ENCODE assay signal across 9 cellular contexts in the genomic region with DNA sequence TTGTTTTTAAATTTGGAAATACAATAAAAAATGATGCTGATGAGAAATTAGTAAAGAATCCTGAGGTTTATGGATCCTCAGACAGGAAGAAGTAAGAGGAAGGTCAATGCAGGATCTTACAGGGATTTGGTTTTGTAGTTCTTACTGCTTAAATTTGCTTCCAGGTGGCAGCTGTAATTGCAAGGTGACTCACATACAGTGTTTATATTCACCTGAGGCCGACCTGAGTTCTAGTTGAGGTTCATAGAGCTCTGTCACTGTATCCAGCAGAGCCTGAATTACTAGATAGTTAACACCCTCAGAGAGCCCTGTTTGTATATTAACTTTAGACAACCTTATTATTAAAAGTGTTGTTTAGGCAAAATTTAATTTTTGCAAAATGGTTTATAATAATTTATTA. TPM values are rescaled to one million over a fixed set of nuclear protein-coding genes. Genes with fewer than 3 reads are reported as not detected.
DNase-seq lines count a peak whose midpoint lies in the region; ATAC-seq and TF ChIP-seq lines count a peak whose summit lies in the region.
"Had no signal": no experiment of that assay in that cellular context is flagged by ENCODE, and none has a peak within 500 bp of the region (broad histone marks: within the 10 kb centered on the region; RNA-seq: fewer than 3 reads in every experiment).

No MANE protein-coding gene starts in this region.

- H3K4me1 ChIP-seq in CD8-positive, alpha-beta T cell (ENCODE audit: insufficient read depth, low read length), result peaks cover 41% of the 10 kb centered on the region
- H3K4me1 ChIP-seq in Loucy (ENCODE audit: insufficient read depth, low read length, poor library complexity, severe bottlenecking), result peaks cover 41% of the 10 kb centered on the region

- H3K27me3 ChIP-seq in CD8-positive, alpha-beta T cell (ENCODE audit: insufficient read depth, low read length), result no peaks in the 10 kb centered on the region
- H3K27me3 ChIP-seq in Loucy (ENCODE audit: insufficient read depth, low read length, poor library complexity, severe bottlenecking) (no peaks in the 10 kb centered on the region), H7 (ENCODE audit: control insufficient read depth, insufficient read depth, low read length) (no peaks in the 10 kb centered on the region)

- H3K27me3 Mint-ChIP-seq in CD8-positive, alpha-beta T cell (ENCODE audit: low read depth), result no peaks in the 10 kb centered on the region
- no peaks in the 10 kb centered on the region for H3K27me3 Mint-ChIP-seq in nephron (ENCODE audit: low read depth)

- H3K9me2 ChIP-seq in Loucy (replicated peaks; ENCODE audit: low read depth, low read length), result no peaks in the 10 kb centered on the region

- no peaks in the 10 kb centered on the region for H3K9me3 Mint-ChIP-seq in CD8-positive, alpha-beta T cell
- no peaks in the 10 kb centered on the region for H3K9me3 Mint-ChIP-seq in nephron

- peaks cover 22% of the 10 kb centered on the region for H3K36me3 Mint-ChIP-seq in CD8-positive, alpha-beta T cell
- peaks cover 9% of the 10 kb centered on the region for H3K36me3 Mint-ChIP-seq in nephron (ENCODE audit: low read depth)

- peak overlapping the region; percentile 97 for H3K4me3 Mint-ChIP-seq in CD8-positive, alpha-beta T cell
- peak overlapping the region; percentile 95 to 97 (median 97) for H3K4me3 Mint-ChIP-seq in nephron

- H3K27ac ChIP-seq in CD8-positive, alpha-beta T cell (ENCODE audit: low read depth, low read length), result peak overlapping the region; percentile 98

- peaks cover 32% of the 10 kb centered on the region for H4K20me1 ChIP-seq in Loucy (ENCODE audit: insufficient read depth, low read length, poor library complexity, severe bottlenecking)

- intact Hi-C loops in CD8-positive, alpha-beta T cell (cut with DNase I, micrococcal nuclease), result loop anchor here (1.0 to 10.0 kb wide), 8 partner anchors 21 to 721 kb away; a partner anchor contains a TSS

- POLR2A ChIA-PET in CD8-positive, alpha-beta T cell (lab: Charles Lee), result interaction anchor here (1.3 kb wide), 1 partner anchor 59 kb away, joined by 3 read pairs; no protein-coding TSS in a partner anchor

- H3K79me2 ChIP-seq in Loucy (ENCODE audit: insufficient read depth, low read length), result peaks cover 48% of the 10 kb centered on the region

- CTCF ChIA-PET in CD8-positive, alpha-beta T cell (lab: Charles Lee), result interaction anchor here (2.9 kb wide), 1 partner anchor 21 kb away, joined by 14 read pairs; no protein-coding TSS in a partner anchor

- peak overlapping the region; percentile 99 for H3K27ac Mint-ChIP-seq in CD8-positive, alpha-beta T cell
- H3K27ac Mint-ChIP-seq in nephron, result peak overlapping the region; percentile 94 to 97 (median 96)

- no peak overlapping the region for H2AFZ ChIP-seq in Loucy (ENCODE audit: low read length)

- peaks cover 48% of the 10 kb centered on the region for H3K4me1 Mint-ChIP-seq in CD8-positive, alpha-beta T cell (ENCODE audit: low read depth)
- peaks cover 43% of the 10 kb centered on the region for H3K4me1 Mint-ChIP-seq in nephron

- no peak overlapping the region for H3K4me3 ChIP-seq in CD8-positive, alpha-beta T cell (ENCODE audit: low read depth, low read length)
- peak overlapping the region; percentile 96 for H3K4me3 ChIP-seq in Loucy (ENCODE audit: low read length, poor library complexity, severe bottlenecking)
- H3K4me3 ChIP-seq in H7 (ENCODE audit: insufficient read depth, low read depth, low read length), result no peak overlapping the region

- peak overlapping the region; percentile 95 for H3K4me2 ChIP-seq in Loucy (ENCODE audit: low read depth, low read length, poor library complexity, severe bottlenecking)

- peak overlapping the region; percentile 80 for H3K9ac ChIP-seq in Loucy (ENCODE audit: low read depth, low read length, poor library complexity, severe bottlenecking)

- H3K36me3 ChIP-seq in CD8-positive, alpha-beta T cell (ENCODE audit: insufficient read depth, low read length), result peaks cover 3% of the 10 kb centered on the region
- H3K36me3 ChIP-seq in Loucy (ENCODE audit: insufficient read depth, low read length) (no peaks in the 10 kb centered on the region), H7 (replicated peaks; ENCODE audit: control insufficient read depth, insufficient read depth, low read length) (peaks cover 2% of the 10 kb centered on the region)

- no peak for TF ChIP-seq CTCF in CD8-positive, alpha-beta T cell (IDR thresholded peaks at IDR 0.05)
- TF ChIP-seq CTCF in Loucy (conservative IDR thresholded peaks at IDR 0.05; ENCODE audit: low read length) (no peak), nephron (IDR thresholded peaks at IDR 0.05; ENCODE audit: unreplicated experiment in 3 of 3) (no peak), GM13977 (IDR thresholded peaks at IDR 0.05; ENCODE audit: extremely low read depth, insufficient read depth, missing control alignments) (no peak)

- DNase-seq in CD8-positive, alpha-beta T cell, result no peak
- DNase-seq in T47D (ENCODE audit: low read depth in 1 of 2, low spot score in 1 of 2) (peak; percentile 70 to 90), H7 (no peak), islet precursor cell (no peak), NCI-H1092 treated with DMSO at 0.1 percent for 48 hours (lab: John Stamatoyannopoulos, UW) (no peak), GM13977 (ENCODE audit: low spot score) (no peak)
- DNase-seq: retina had no signal

- H3K9me3 ChIP-seq in CD8-positive, alpha-beta T cell (ENCODE audit: low read length), result no peaks in the 10 kb centered on the region
- no peaks in the 10 kb centered on the region for H3K9me3 ChIP-seq in Loucy (ENCODE audit: insufficient read depth, low read depth, low read length)

- no peaks in the 10 kb centered on the region for H3F3A ChIP-seq in Loucy (ENCODE audit: low read depth)

- ATAC-seq in CD8-positive, alpha-beta T cell, result no peak

- in situ Hi-C loops in T47D (cut with HindIII; ENCODE audit: low pct_unique_long_range_greater_than_20kb, low sequenced_read_pairs), result no loop called here
- in situ Hi-C loops in GM13977 (cut with MboI; ENCODE audit: low pct_unique_long_range_greater_than_20kb, low sequenced_read_pairs, unreplicated experiment), result no loop called here

RNA-seq across cellular contexts. Expression of a gene that starts 1.4 kb away (rescaled TPM):
- total RNA-seq in CD8-positive, alpha-beta T cell, result 100 to 1,000 TPM; 176 to 181 TPM
- 41.2 and 58.0 TPM in 2 replicates for total RNA-seq in H7 (2014; rRNA removed; shearing (Covaris generic))

Comparison
In these comparisons a context has a peak if more than half of its experiments do, and no peak if none do; other contexts are left out.
1. DNase-seq: peak in T47D (2 of 2); none in CD8-positive, alpha-beta T cell (0 of 7), H7 (single experiment), islet precursor cell (single experiment), NCI-H1092 treated with DMSO at 0.1 percent for 48 hours (single experiment) and GM13977 (single experiment).